20 cellular contexts compared by ENCODE assay signal in genomic region chr4:74339501-74339900, GRCh38. TPM values are rescaled to one million over a fixed set of nuclear protein-coding genes. Genes with fewer than 3 reads are reported as not detected.
"Had no signal": no experiment of that assay in that cellular context is flagged by ENCODE, and none has a peak within 500 bp of the region (broad histone marks: within the 10 kb centered on the region; RNA-seq: fewer than 3 reads in every experiment).

No MANE protein-coding gene starts in this region.

- DNase-seq: activated CD4-positive, alpha-beta T cell treated with anti-CD3 and anti-CD28 coated beads for 1 hour; activated CD4-positive, alpha-beta T cell treated with anti-CD3 and anti-CD28 coated beads, Interleukin-2, amount 50 U/mL, for 1 hour; activated CD8-positive, alpha-beta T cell treated with anti-CD3 and anti-CD28 coated beads, Interleukin-2, amount 10 ng/mL, durations not matched to agents 7 days and 5 days; activated gamma-delta T cell; anterior cingulate cortex; effector CD4-positive, alpha-beta T cell; foreskin fibroblast; heart right ventricle; left colon; nephron progenitor cell; occipital lobe; posterior cingulate gyrus; stimulated activated CD4-positive, alpha-beta T cell treated with anti-CD3 and anti-CD28 coated beads, Interleukin-2, amount 100 ng/mL, for 48 hours; stimulated activated CD8-positive, alpha-beta memory T cell treated with anti-CD3 and anti-CD28 coated beads, Interleukin-4, amount 100 ng/mL, for 48 hours; stimulated activated naive B cell treated with anti-CD40 and anti-IgM and Interleukin-4, amounts not matched to agents 10 μg/mL and 1 μg/mL and 100 μg/mL, for 72 hours; transverse colon had no signal

- ATAC-seq: activated CD8-positive, alpha-beta T cell treated with anti-CD3 and anti-CD28 coated beads, Interleukin-2, amount 10 ng/mL, durations not matched to agents 7 days and 5 days; body of pancreas; heart right ventricle; left colon; stimulated activated naive B cell treated with anti-CD40 and anti-IgM and Interleukin-4, amounts not matched to agents 10 μg/mL and 1 μg/mL and 100 μg/mL, for 72 hours had no signal

- H3K4me3 ChIP-seq: body of pancreas, cardiac muscle cell, heart right ventricle, transverse colon had no signal

RNA-seq across cellular contexts. Expression of gene EREG, which starts 25.4 kb away (rescaled TPM):
- total RNA-seq: activated CD8-positive, alpha-beta T cell treated with anti-CD3 and anti-CD28 coated beads, Interleukin-2, amount 10 ng/mL, durations not matched to agents 7 days and 5 days; activated T-helper 1 cell treated with anti-CD3 and anti-CD28 coated beads, Interleukin-12 subunit alpha, Interleukin-12 subunit beta, Interleukin-2, Interleukin-4 antibody, amounts not matched to agents 30 ng/mL and 10 ng/mL and 1 ng/mL, durations not matched to agents 14 hours and 24 hours and 36 hours; body of pancreas; cardiac muscle cell had no signal

RNA-seq across cellular contexts. Expression of gene EPGN, which starts 31.2 kb away (rescaled TPM):
- total RNA-seq: activated CD8-positive, alpha-beta T cell treated with anti-CD3 and anti-CD28 coated beads, Interleukin-2, amount 10 ng/mL, durations not matched to agents 7 days and 5 days; activated T-helper 1 cell treated with anti-CD3 and anti-CD28 coated beads, Interleukin-12 subunit alpha, Interleukin-12 subunit beta, Interleukin-2, Interleukin-4 antibody, amounts not matched to agents 30 ng/mL and 10 ng/mL and 1 ng/mL, durations not matched to agents 14 hours and 24 hours and 36 hours; body of pancreas; cardiac muscle cell; left colon; mononuclear cell; occipital lobe; transverse colon had no signal
